ENCODE assay signal across 2 cellular contexts in the genomic region with DNA sequence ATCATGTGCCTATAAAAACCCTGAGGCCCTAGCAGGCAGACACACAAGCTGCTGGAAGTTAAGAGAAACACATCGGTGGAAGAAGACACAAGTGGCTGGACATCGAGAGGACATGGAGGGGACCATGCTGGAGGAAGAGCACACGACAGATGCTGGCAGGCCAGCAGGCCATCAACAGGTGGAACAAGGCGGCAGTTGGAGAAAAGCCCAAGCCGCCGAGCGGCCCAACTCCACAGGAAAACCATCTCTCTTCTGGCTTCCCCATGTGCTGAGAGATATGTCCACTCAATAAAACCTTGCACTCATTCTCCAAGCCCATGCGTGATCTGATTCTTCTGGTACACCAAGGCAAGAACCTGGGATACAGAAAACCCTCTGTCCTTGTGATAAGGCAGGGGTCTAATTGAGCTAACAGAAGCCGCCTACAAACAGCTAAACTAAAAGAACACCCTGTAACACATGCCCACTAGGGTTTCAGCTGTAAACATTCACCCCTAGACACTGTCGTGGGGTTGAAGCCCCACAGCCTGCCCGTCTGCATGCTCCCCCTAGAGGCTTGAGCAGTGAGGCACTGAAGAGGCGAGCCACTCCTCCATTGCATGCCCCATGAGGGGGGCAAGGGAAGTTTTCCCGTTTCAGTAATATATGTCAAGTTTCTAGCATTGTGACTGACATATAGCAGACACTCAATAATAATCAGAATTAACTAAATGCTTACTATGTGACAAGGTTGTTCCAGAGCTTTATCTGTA.
TF ChIP-seq lines count a peak whose summit lies in the region.

No MANE protein-coding gene starts in this region.

TF ChIP-seq in Ishikawa, 13 proteins besides CTCF, POLR2A, EP300 and RAD21:
- no peak for TF ChIP-seq TAF1 (IDR thresholded peaks at IDR 0.05; ENCODE audit: low read depth)
- TF ChIP-seq EGR1 (IDR thresholded peaks at IDR 0.05): no peak
- no peak for TF ChIP-seq REST (IDR thresholded peaks at IDR 0.05; ENCODE audit: low read depth)
- no peak for TF ChIP-seq MAX (IDR thresholded peaks at IDR 0.05)
- TF ChIP-seq FOXM1 (IDR thresholded peaks at IDR 0.05; ENCODE audit: borderline replicate concordance, low read depth): no peak
- TF ChIP-seq CEBPB (IDR thresholded peaks at IDR 0.05): no peak
- TF ChIP-seq CREB1 (IDR thresholded peaks at IDR 0.05; ENCODE audit: low read depth): no peak
- no peak for TF ChIP-seq YY1 (IDR thresholded peaks at IDR 0.05; ENCODE audit: low read depth)
- TF ChIP-seq ZBTB7A (IDR thresholded peaks at IDR 0.05; ENCODE audit: low read depth): no peak
- TF ChIP-seq, protein P1, sequence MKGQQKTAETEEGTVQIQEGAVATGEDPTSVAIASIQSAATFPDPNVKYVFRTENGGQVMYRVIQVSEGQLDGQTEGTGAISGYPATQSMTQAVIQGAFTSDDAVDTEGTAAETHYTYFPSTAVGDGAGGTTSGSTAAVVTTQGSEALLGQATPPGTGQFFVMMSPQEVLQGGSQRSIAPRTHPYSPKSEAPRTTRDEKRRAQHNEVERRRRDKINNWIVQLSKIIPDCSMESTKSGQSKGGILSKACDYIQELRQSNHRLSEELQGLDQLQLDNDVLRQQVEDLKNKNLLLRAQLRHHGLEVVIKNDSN (IDR thresholded peaks at IDR 0.05): no peak
- no peak for TF ChIP-seq TEAD4 (IDR thresholded peaks at IDR 0.05)
- TF ChIP-seq NFIC (IDR thresholded peaks at IDR 0.05): no peak
- no peak for TF ChIP-seq TCF12 (IDR thresholded peaks at IDR 0.05; ENCODE audit: low read depth)

TF ChIP-seq in K562, 482 proteins besides CTCF, POLR2A, EP300 and RAD21:
- no peak for TF ChIP-seq ZNF217 (CRISPR knock-in tag; IDR thresholded peaks at IDR 0.05)
- TF ChIP-seq TSHZ1 (CRISPR knock-in tag; IDR thresholded peaks at IDR 0.05): no peak
- no peak for TF ChIP-seq LARP7 (IDR thresholded peaks at IDR 0.05)
- TF ChIP-seq GABPA (tag; conservative IDR thresholded peaks at IDR 0.05; ENCODE audit: low read depth): no peak
- TF ChIP-seq ZNF140 (CRISPR knock-in tag; IDR thresholded peaks at IDR 0.05): no peak
- no peak for TF ChIP-seq SRF (CRISPR knock-in tag; IDR thresholded peaks at IDR 0.05)
- TF ChIP-seq MAFG (tag; conservative IDR thresholded peaks at IDR 0.05): no peak
- no peak for TF ChIP-seq HNRNPK (IDR thresholded peaks at IDR 0.05; ENCODE audit: low read depth, low read length, poor library complexity, severe bottlenecking)
- TF ChIP-seq TEAD1 (CRISPR knock-in tag; IDR thresholded peaks at IDR 0.05): no peak
- TF ChIP-seq ZFP91 (CRISPR knock-in tag; IDR thresholded peaks at IDR 0.05): no peak
- no peak for TF ChIP-seq HDAC6 (IDR thresholded peaks at IDR 0.05; ENCODE audit: low read depth, low read length)
- no peak for TF ChIP-seq ZNF717 (CRISPR knock-in tag; IDR thresholded peaks at IDR 0.05)
- peak; percentile 40 for TF ChIP-seq VEZF1 (CRISPR knock-in tag; IDR thresholded peaks at IDR 0.05)
- TF ChIP-seq CTCFL (IDR thresholded peaks at IDR 0.05; ENCODE audit: borderline replicate concordance, insufficient read depth, low read depth, low read length, poor library complexity, severe bottlenecking): peak; percentile 32
